ENCODE assay signal across 1 cellular context in the genomic region with DNA sequence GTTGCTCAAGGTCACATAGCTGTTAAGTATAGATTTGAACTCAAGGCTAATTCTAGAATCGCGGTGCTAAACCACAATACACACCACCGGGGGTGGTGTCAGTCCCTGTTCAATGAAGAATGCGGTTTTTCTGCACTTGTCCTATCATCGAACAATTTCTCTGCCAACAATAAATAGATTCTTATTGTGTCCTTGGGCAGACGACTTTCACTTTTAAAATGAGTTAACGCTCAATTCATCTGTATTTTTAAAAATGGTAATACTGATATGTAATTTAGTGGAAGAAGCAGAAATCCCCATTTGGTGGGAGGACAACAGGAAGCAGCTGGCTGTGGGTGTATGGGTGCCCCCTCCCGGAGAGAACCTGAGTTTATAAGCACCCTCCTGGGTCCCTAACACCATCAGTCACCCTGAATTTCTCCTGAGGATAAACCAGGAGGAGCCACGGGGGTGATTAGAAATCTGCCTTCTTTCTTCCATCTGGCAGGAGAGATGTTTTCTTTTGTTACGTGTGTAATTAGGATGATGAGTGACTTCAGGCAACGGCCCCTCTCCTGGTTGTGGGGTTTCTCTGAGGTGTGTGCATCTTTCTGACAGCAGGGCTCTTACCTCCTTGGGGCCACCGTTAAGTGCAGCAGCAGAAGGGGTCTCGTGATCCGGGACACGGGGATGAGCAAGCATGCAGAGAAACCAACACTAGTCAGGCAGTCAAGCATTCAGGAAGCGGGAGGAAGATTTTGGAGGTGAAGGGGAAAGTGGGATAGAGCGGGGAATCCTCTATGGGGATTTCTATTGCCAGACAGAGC.
TF ChIP-seq lines count a peak whose summit lies in the region.

No MANE protein-coding gene starts in this region.

TF ChIP-seq in GM12878, 131 proteins besides CTCF, POLR2A, EP300 and RAD21 (continued from another document and continues in another):
- TF ChIP-seq, protein P1, sequence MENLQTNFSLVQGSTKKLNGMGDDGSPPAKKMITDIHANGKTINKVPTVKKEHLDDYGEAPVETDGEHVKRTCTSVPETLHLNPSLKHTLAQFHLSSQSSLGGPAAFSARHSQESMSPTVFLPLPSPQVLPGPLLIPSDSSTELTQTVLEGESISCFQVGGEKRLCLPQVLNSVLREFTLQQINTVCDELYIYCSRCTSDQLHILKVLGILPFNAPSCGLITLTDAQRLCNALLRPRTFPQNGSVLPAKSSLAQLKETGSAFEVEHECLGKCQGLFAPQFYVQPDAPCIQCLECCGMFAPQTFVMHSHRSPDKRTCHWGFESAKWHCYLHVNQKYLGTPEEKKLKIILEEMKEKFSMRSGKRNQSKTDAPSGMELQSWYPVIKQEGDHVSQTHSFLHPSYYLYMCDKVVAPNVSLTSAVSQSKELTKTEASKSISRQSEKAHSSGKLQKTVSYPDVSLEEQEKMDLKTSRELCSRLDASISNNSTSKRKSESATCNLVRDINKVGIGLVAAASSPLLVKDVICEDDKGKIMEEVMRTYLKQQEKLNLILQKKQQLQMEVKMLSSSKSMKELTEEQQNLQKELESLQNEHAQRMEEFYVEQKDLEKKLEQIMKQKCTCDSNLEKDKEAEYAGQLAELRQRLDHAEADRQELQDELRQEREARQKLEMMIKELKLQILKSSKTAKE (IDR thresholded peaks at IDR 0.05; ENCODE audit: low read depth, poor library complexity, severe bottlenecking) = peak; percentile 76
- TF ChIP-seq HDAC2 (IDR thresholded peaks at IDR 0.05) (no peak), GATAD2B (conservative IDR thresholded peaks at IDR 0.05; ENCODE audit: low read depth) (0 out of 2 replicates have a peak, but pooled peaks have one; percentile 59), HCFC1 (IDR thresholded peaks at IDR 0.05; ENCODE audit: low read length) (no peak), JUNB (IDR thresholded peaks at IDR 0.05) (peak; percentile 80), BRCA1 (IDR thresholded peaks at IDR 0.05; ENCODE audit: low read depth, low read length) (no peak), CBX3 (IDR thresholded peaks at IDR 0.05; ENCODE audit: borderline replicate concordance, low read depth) (no peak), SREBF2 (IDR thresholded peaks at IDR 0.05; ENCODE audit: low read length) (no peak), DPF2 (IDR thresholded peaks at IDR 0.05) (peak; percentile 73), BACH1 (IDR thresholded peaks at IDR 0.05; ENCODE audit: borderline replicate concordance) (no peak), YY1 (IDR thresholded peaks at IDR 0.05; ENCODE audit: low read depth, low read length) (no peak), MEF2A (IDR thresholded peaks at IDR 0.05; ENCODE audit: insufficient read depth, low read depth, low read length) (peak; percentile 81), GABPA (IDR thresholded peaks at IDR 0.05; ENCODE audit: low read depth) (0 out of 2 replicates have a peak, but pooled peaks have one; percentile 39), KDM1A (IDR thresholded peaks at IDR 0.05; ENCODE audit: borderline replicate concordance) (no peak), ZNF384 (IDR thresholded peaks at IDR 0.05; ENCODE audit: borderline replicate concordance, low read depth, low read length) (no peak), SIN3A (IDR thresholded peaks at IDR 0.05; ENCODE audit: low read depth, low read length) (no peak), SUPT20H (IDR thresholded peaks at IDR 0.05; ENCODE audit: borderline replicate concordance, control insufficient read depth, low read depth, low read length) (no peak), ASH2L (IDR thresholded peaks at IDR 0.05; ENCODE audit: borderline replicate concordance, low read depth) (no peak), SIX5 (IDR thresholded peaks at IDR 0.05; ENCODE audit: low read depth, low read length, severe bottlenecking) (no peak), CBX5 (IDR thresholded peaks at IDR 0.05; ENCODE audit: low read depth) (no peak), MYC (IDR thresholded peaks at IDR 0.05; ENCODE audit: insufficient read depth, insufficient read length, insufficient replicate concordance, low read length, severe bottlenecking) (no peak), IKZF2 (IDR thresholded peaks at IDR 0.05) (peak; percentile 29 to 61; a peak in 2 of 4 replicates), TBL1XR1 (IDR thresholded peaks at IDR 0.05; ENCODE audit: low read depth, low read length) (no peak), POLR2AphosphoS5 (IDR thresholded peaks at IDR 0.05; ENCODE audit: low read length) (no peak; the same call in 1 of the 2 replicates), SPI1 (IDR thresholded peaks at IDR 0.05; ENCODE audit: borderline replicate concordance, insufficient read depth, low read depth, low read length) (no peak), RB1 (IDR thresholded peaks at IDR 0.05; ENCODE audit: borderline replicate concordance) (0 out of 2 replicates have a peak, but pooled peaks have one; percentile 27), ETV6 (conservative IDR thresholded peaks at IDR 0.05 in 1 of 2, IDR thresholded peaks at IDR 0.05 in 1 of 2; ENCODE audit: borderline replicate concordance in 1 of 2, low read depth in 1 of 2) (0 out of 4 replicates have a peak, but pooled peaks of 1 of the 2 experiments have one; percentile 58), SMC3 (IDR thresholded peaks at IDR 0.05; ENCODE audit: borderline replicate concordance, low read length) (no peak), MTA3 (IDR thresholded peaks at IDR 0.05; ENCODE audit: borderline replicate concordance, low read length) (0 out of 2 replicates have a peak, but pooled peaks have one; percentile 41), CBFB (IDR thresholded peaks at IDR 0.05; ENCODE audit: low read depth) (peak; percentile 75), SREBF1 (IDR thresholded peaks at IDR 0.05; ENCODE audit: low read length) (no peak), ATF7 (IDR thresholded peaks at IDR 0.05; ENCODE audit: low read depth) (no peak; the same call in 1 of the 2 replicates), ZSCAN29 (IDR thresholded peaks at IDR 0.05) (no peak), YBX1 (IDR thresholded peaks at IDR 0.05) (no peak), ZNF274 (IDR thresholded peaks at IDR 0.05; ENCODE audit: insufficient read depth, insufficient read length) (no peak), TAF1 (IDR thresholded peaks at IDR 0.05; ENCODE audit: borderline replicate concordance, low read depth, low read length) (no peak), RCOR1 (conservative IDR thresholded peaks at IDR 0.05; ENCODE audit: low read depth, low read length) (no peak)
- TF ChIP-seq, protein P2, sequence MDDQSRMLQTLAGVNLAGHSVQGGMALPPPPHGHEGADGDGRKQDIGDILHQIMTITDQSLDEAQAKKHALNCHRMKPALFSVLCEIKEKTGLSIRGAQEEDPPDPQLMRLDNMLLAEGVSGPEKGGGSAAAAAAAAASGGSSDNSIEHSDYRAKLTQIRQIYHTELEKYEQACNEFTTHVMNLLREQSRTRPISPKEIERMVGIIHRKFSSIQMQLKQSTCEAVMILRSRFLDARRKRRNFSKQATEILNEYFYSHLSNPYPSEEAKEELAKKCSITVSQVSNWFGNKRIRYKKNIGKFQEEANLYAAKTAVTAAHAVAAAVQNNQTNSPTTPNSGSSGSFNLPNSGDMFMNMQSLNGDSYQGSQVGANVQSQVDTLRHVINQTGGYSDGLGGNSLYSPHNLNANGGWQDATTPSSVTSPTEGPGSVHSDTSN (IDR thresholded peaks at IDR 0.05; ENCODE audit: insufficient replicate concordance, low read depth, low read length) = no peak
- TF ChIP-seq, protein P3, sequence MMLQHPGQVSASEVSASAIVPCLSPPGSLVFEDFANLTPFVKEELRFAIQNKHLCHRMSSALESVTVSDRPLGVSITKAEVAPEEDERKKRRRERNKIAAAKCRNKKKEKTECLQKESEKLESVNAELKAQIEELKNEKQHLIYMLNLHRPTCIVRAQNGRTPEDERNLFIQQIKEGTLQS (IDR thresholded peaks at IDR 0.05; ENCODE audit: borderline replicate concordance, extremely low read depth, low read depth, low read length) = no peak
- TF ChIP-seq, protein P4, sequence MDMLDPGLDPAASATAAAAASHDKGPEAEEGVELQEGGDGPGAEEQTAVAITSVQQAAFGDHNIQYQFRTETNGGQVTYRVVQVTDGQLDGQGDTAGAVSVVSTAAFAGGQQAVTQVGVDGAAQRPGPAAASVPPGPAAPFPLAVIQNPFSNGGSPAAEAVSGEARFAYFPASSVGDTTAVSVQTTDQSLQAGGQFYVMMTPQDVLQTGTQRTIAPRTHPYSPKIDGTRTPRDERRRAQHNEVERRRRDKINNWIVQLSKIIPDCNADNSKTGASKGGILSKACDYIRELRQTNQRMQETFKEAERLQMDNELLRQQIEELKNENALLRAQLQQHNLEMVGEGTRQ (IDR thresholded peaks at IDR 0.05; ENCODE audit: borderline replicate concordance, low read depth, low read length) = no peak
- TF ChIP-seq, protein P5, sequence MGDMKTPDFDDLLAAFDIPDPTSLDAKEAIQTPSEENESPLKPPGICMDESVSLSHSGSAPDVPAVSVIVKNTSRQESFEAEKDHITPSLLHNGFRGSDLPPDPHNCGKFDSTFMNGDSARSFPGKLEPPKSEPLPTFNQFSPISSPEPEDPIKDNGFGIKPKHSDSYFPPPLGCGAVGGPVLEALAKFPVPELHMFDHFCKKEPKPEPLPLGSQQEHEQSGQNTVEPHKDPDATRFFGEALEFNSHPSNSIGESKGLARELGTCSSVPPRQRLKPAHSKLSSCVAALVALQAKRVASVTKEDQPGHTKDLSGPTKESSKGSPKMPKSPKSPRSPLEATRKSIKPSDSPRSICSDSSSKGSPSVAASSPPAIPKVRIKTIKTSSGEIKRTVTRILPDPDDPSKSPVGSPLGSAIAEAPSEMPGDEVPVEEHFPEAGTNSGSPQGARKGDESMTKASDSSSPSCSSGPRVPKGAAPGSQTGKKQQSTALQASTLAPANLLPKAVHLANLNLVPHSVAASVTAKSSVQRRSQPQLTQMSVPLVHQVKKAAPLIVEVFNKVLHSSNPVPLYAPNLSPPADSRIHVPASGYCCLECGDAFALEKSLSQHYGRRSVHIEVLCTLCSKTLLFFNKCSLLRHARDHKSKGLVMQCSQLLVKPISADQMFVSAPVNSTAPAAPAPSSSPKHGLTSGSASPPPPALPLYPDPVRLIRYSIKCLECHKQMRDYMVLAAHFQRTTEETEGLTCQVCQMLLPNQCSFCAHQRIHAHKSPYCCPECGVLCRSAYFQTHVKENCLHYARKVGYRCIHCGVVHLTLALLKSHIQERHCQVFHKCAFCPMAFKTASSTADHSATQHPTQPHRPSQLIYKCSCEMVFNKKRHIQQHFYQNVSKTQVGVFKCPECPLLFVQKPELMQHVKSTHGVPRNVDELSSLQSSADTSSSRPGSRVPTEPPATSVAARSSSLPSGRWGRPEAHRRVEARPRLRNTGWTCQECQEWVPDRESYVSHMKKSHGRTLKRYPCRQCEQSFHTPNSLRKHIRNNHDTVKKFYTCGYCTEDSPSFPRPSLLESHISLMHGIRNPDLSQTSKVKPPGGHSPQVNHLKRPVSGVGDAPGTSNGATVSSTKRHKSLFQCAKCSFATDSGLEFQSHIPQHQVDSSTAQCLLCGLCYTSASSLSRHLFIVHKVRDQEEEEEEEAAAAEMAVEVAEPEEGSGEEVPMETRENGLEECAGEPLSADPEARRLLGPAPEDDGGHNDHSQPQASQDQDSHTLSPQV (IDR thresholded peaks at IDR 0.05) = no peak
- TF ChIP-seq, protein P6, sequence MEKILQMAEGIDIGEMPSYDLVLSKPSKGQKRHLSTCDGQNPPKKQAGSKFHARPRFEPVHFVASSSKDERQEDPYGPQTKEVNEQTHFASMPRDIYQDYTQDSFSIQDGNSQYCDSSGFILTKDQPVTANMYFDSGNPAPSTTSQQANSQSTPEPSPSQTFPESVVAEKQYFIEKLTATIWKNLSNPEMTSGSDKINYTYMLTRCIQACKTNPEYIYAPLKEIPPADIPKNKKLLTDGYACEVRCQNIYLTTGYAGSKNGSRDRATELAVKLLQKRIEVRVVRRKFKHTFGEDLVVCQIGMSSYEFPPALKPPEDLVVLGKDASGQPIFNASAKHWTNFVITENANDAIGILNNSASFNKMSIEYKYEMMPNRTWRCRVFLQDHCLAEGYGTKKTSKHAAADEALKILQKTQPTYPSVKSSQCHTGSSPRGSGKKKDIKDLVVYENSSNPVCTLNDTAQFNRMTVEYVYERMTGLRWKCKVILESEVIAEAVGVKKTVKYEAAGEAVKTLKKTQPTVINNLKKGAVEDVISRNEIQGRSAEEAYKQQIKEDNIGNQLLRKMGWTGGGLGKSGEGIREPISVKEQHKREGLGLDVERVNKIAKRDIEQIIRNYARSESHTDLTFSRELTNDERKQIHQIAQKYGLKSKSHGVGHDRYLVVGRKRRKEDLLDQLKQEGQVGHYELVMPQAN (conservative IDR thresholded peaks at IDR 0.05) = no peak
- TF ChIP-seq, protein P7, sequence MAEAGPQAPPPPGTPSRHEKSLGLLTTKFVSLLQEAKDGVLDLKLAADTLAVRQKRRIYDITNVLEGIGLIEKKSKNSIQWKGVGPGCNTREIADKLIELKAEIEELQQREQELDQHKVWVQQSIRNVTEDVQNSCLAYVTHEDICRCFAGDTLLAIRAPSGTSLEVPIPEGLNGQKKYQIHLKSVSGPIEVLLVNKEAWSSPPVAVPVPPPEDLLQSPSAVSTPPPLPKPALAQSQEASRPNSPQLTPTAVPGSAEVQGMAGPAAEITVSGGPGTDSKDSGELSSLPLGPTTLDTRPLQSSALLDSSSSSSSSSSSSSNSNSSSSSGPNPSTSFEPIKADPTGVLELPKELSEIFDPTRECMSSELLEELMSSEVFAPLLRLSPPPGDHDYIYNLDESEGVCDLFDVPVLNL (IDR thresholded peaks at IDR 0.05; ENCODE audit: low read depth, low read length) = no peak
- TF ChIP-seq, protein P8, sequence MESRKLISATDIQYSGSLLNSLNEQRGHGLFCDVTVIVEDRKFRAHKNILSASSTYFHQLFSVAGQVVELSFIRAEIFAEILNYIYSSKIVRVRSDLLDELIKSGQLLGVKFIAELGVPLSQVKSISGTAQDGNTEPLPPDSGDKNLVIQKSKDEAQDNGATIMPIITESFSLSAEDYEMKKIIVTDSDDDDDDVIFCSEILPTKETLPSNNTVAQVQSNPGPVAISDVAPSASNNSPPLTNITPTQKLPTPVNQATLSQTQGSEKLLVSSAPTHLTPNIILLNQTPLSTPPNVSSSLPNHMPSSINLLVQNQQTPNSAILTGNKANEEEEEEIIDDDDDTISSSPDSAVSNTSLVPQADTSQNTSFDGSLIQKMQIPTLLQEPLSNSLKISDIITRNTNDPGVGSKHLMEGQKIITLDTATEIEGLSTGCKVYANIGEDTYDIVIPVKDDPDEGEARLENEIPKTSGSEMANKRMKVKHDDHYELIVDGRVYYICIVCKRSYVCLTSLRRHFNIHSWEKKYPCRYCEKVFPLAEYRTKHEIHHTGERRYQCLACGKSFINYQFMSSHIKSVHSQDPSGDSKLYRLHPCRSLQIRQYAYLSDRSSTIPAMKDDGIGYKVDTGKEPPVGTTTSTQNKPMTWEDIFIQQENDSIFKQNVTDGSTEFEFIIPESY (IDR thresholded peaks at IDR 0.05) = no peak
- TF ChIP-seq, protein P9, sequence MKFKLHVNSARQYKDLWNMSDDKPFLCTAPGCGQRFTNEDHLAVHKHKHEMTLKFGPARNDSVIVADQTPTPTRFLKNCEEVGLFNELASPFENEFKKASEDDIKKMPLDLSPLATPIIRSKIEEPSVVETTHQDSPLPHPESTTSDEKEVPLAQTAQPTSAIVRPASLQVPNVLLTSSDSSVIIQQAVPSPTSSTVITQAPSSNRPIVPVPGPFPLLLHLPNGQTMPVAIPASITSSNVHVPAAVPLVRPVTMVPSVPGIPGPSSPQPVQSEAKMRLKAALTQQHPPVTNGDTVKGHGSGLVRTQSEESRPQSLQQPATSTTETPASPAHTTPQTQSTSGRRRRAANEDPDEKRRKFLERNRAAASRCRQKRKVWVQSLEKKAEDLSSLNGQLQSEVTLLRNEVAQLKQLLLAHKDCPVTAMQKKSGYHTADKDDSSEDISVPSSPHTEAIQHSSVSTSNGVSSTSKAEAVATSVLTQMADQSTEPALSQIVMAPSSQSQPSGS (IDR thresholded peaks at IDR 0.05; ENCODE audit: low read length) = peak; percentile 58; the same call in 1 of the 2 replicates
